29 cellular contexts compared by ENCODE assay signal in genomic region chr18:56812674-56813073, GRCh38.
"Had no signal": no experiment of that assay in that cellular context is flagged by ENCODE, and none has a peak within 500 bp of the region (broad histone marks: within the 10 kb centered on the region; RNA-seq: fewer than 3 reads in every experiment).

No MANE protein-coding gene starts in this region.

- H3K4me1 ChIP-seq: gastrocnemius medialis, heart left ventricle, left lung, neural progenitor cell, parathyroid adenoma, right atrium auricular region, suprapubic skin, thyroid gland had no signal

- H3K36me3 ChIP-seq: gastrocnemius medialis, left lung, neural progenitor cell, right atrium auricular region, suprapubic skin, thyroid gland had no signal

- H3K4me2 ChIP-seq: hepatocyte, neural progenitor cell, smooth muscle cell had no signal

- DNase-seq: cortex of kidney; foreskin fibroblast; gastrocnemius medialis; heart left ventricle; kidney; left cardiac atrium; left lung; mesenchymal stem cell; midbrain; naive thymus-derived CD4-positive, alpha-beta T cell; stimulated activated CD4-positive, alpha-beta T cell treated with anti-CD3 and anti-CD28 coated beads, Interleukin-12 subunit alpha, Interleukin-12 subunit beta, amount 100 ng/mL, for 4 hours; stimulated activated CD4-positive, alpha-beta T cell treated with anti-CD3 and anti-CD28 coated beads, Interleukin-1b, Interleukin-23, amount 100 ng/mL, for 48 hours; stimulated activated CD4-positive, alpha-beta T cell treated with anti-CD3 and anti-CD28 coated beads, Interleukin-4, amount 100 ng/mL, for 1 hour; stimulated activated CD8-positive, alpha-beta memory T cell treated with anti-CD3 and anti-CD28 coated beads, Interleukin-4, amount 100 ng/mL, for 48 hours; stimulated activated naive CD4-positive, alpha-beta T cell; stimulated activated naive CD8-positive, alpha-beta T cell treated with anti-CD3 and anti-CD28 coated beads, Interleukin-15, amount 100 ng/mL, for 72 hours; thyroid gland; trophoblast cell had no signal

- H3K9ac ChIP-seq: neural progenitor cell, parathyroid adenoma had no signal

- H3K27ac Mint-ChIP-seq: naive thymus-derived CD4-positive, alpha-beta T cell; nephron; neural progenitor cell; progenitor cell of endocrine pancreas; stimulated activated naive CD8-positive, alpha-beta T cell treated with anti-CD3 and anti-CD28 coated beads, Interleukin-15, amount 100 ng/mL, for 72 hours had no signal

- ATAC-seq: esophagus mucosa; gastrocnemius medialis; heart left ventricle; left cardiac atrium; left lung; naive thymus-derived CD4-positive, alpha-beta T cell; sciatic nerve; stimulated activated naive CD8-positive, alpha-beta T cell treated with anti-CD3 and anti-CD28 coated beads, Interleukin-15, amount 100 ng/mL, for 72 hours had no signal

- H3K27me3 Mint-ChIP-seq: naive thymus-derived CD4-positive, alpha-beta T cell; progenitor cell of endocrine pancreas; stimulated activated naive CD8-positive, alpha-beta T cell treated with anti-CD3 and anti-CD28 coated beads, Interleukin-15, amount 100 ng/mL, for 72 hours had no signal

- H3K9me3 Mint-ChIP-seq: naive thymus-derived CD4-positive, alpha-beta T cell; nephron; neural progenitor cell; stimulated activated naive CD8-positive, alpha-beta T cell treated with anti-CD3 and anti-CD28 coated beads, Interleukin-15, amount 100 ng/mL, for 72 hours had no signal

- H3K27me3 ChIP-seq: gastrocnemius medialis, heart left ventricle, hepatocyte, left lung, neural progenitor cell, right atrium auricular region, suprapubic skin, thyroid gland had no signal

- H3K79me2 ChIP-seq: hepatocyte, parathyroid adenoma had no signal

- H2AFZ ChIP-seq: hepatocyte, neural progenitor cell, parathyroid adenoma had no signal

- H3K4me3 Mint-ChIP-seq: naive thymus-derived CD4-positive, alpha-beta T cell; nephron; neural progenitor cell; stimulated activated naive CD8-positive, alpha-beta T cell treated with anti-CD3 and anti-CD28 coated beads, Interleukin-15, amount 100 ng/mL, for 72 hours had no signal

- H3K4me3 ChIP-seq: gastrocnemius medialis, heart left ventricle, hepatocyte, left lung, neural progenitor cell, right atrium auricular region, smooth muscle cell, suprapubic skin, thyroid gland had no signal

- H3K9me3 ChIP-seq: gastrocnemius medialis, heart left ventricle, left lung, right atrium auricular region, suprapubic skin, thyroid gland had no signal

- H3K4me1 Mint-ChIP-seq: nephron; stimulated activated naive CD8-positive, alpha-beta T cell treated with anti-CD3 and anti-CD28 coated beads, Interleukin-15, amount 100 ng/mL, for 72 hours had no signal

- H3K27ac ChIP-seq: epithelial cell of prostate, gastrocnemius medialis, heart left ventricle, hepatocyte, left lung, neural progenitor cell, parathyroid adenoma, right atrium auricular region, suprapubic skin, thyroid gland had no signal
